In genomic region chr7:81769891-81770818, GRCh38 we compare ENCODE assay signal across 8 cellular contexts. TPM values are rescaled to one million over a fixed set of nuclear protein-coding genes. Genes with fewer than 3 reads are reported as not detected.
A peak's percentile ranks its signal among the peaks of the same experiment; 100 is the strongest.
DNase-seq lines count a peak whose midpoint lies in the region; ATAC-seq, FAIRE-seq and TF ChIP-seq lines count a peak whose summit lies in the region.

HGF (minus strand) TSS chr7:81770047; CDS start chr7:81769971, 76 bp downstream.

- CTCF ChIA-PET in H1 (lab: Charles Lee; ENCODE audit: partially characterized antibody): interaction anchor here (0.8 to 2.7 kb wide), 5 partner anchors 19 to 266 kb away, joined by 3 to 6 read pairs (median 3); no protein-coding TSS in a partner anchor

- no peak within 1 kb of the TSS for H2BK20ac ChIP-seq in H1 (ENCODE audit: low read length)

- peak; percentile 54 for DNase-seq in AG09319 (ENCODE audit: extremely low read depth, low read depth)
- DNase-seq in MM.1S: no peak
- DNase-seq in H1 (ENCODE audit: low read depth in 1 of 2, low spot score in 2 of 2): no peak
- DNase-seq in mucosa of gallbladder (ENCODE audit: low spot score): peak; percentile 37
- no peak for DNase-seq in T-helper 2 cell treated with Interferon-gamma antibody and Interleukin-4, amounts not matched to agents 5 μg/mL and 100 μg/mL, for 36 hours (ENCODE audit: low spot score)
- DNase-seq in COR-L47 (lab: John Stamatoyannopoulos, UW): no peak
- no peak for DNase-seq in NCI-H2107 treated with DMSO at 0.1 percent for 48 hours (lab: John Stamatoyannopoulos, UW; ENCODE audit: unreplicated experiment)

- H3K36me3 Mint-ChIP-seq in T-helper 2 cell treated with Interferon-gamma antibody and Interleukin-4, amounts not matched to agents 5 μg/mL and 100 μg/mL, for 36 hours (ENCODE audit: low read depth): no peaks in the 10 kb centered on the region

- ATAC-seq in GM19395 (IDR thresholded peaks at IDR 0.05; ENCODE audit: unreplicated experiment): no peak

- no peak within 1 kb of the TSS for H3K27ac Mint-ChIP-seq in T-helper 2 cell treated with Interferon-gamma antibody and Interleukin-4, amounts not matched to agents 5 μg/mL and 100 μg/mL, for 36 hours

- no peaks in the 10 kb centered on the region for H3F3A ChIP-seq in MM.1S (ENCODE audit: insufficient read depth, low read length)

- H3K9me3 Mint-ChIP-seq in T-helper 2 cell treated with Interferon-gamma antibody and Interleukin-4, amounts not matched to agents 5 μg/mL and 100 μg/mL, for 36 hours: no peaks in the 10 kb centered on the region

- no peak for FAIRE-seq in H1 (lab: Jason Lieb, UNC)

- H3K27me3 ChIP-seq in MM.1S (replicated peaks; ENCODE audit: insufficient read depth, low read length): no peaks in the 10 kb centered on the region
- no peaks in the 10 kb centered on the region for H3K27me3 ChIP-seq in H1 (replicated peaks in 1 of 4; ENCODE audit: control insufficient read depth in 3 of 4, extremely low read depth in 1 of 4, insufficient read depth in 3 of 4, low read length in 3 of 4)

- H2BK12ac ChIP-seq in H1 (ENCODE audit: low read depth, low read length): no peak within 1 kb of the TSS; the same call in 1 of the 2 replicates

- H3K56ac ChIP-seq in H1 (replicated peaks; ENCODE audit: insufficient read length, low read depth, low read length): no peak within 1 kb of the TSS

- WGBS in H1 (ENCODE audit: extremely low coverage in 1 of 2, insufficient coverage in 1 of 2, insufficient read length in 1 of 2, insufficient replicate concordance in 2 of 2, low coverage in 1 of 2, low lambda C conversion rate in 2 of 2, missing lambda C conversion rate in 1 of 2), 2 experiments: 57% methylated on average over 15 of the region's 16 CpGs; no CpG with 5 or more reads in 1 of the 2 experiments

- no peak within 1 kb of the TSS for H3K14ac ChIP-seq in H1 (ENCODE audit: insufficient read length)

- no peaks in the 10 kb centered on the region for H3K9me3 ChIP-seq in MM.1S (replicated peaks; ENCODE audit: insufficient read depth, low read length)
- no peaks in the 10 kb centered on the region for H3K9me3 ChIP-seq in H1 (ENCODE audit: insufficient read depth in 2 of 2, low read depth in 1 of 2, low read length in 1 of 2)

- H3K4ac ChIP-seq in H1 (replicated peaks; ENCODE audit: insufficient read length, low read depth, low read length): no peak within 1 kb of the TSS

- H3K4me1 Mint-ChIP-seq in T-helper 2 cell treated with Interferon-gamma antibody and Interleukin-4, amounts not matched to agents 5 μg/mL and 100 μg/mL, for 36 hours (ENCODE audit: low read depth): no peaks in the 10 kb centered on the region

- TF ChIP-seq CTCF in AG09319 (IDR thresholded peaks at IDR 0.05; ENCODE audit: low read depth, low read length) (peak; percentile 38), MM.1S (IDR thresholded peaks at IDR 0.05; ENCODE audit: low read length) (no peak), H1 (IDR thresholded peaks at IDR 0.05; ENCODE audit: control extremely low read depth in 1 of 3, insufficient read depth in 1 of 3, low read depth in 1 of 3, low read length in 3 of 3) (no peak)

- no peaks in the 10 kb centered on the region for H4K20me1 ChIP-seq in MM.1S (ENCODE audit: insufficient read depth, low read length)
- no peaks in the 10 kb centered on the region for H4K20me1 ChIP-seq in H1 (replicated peaks in 1 of 2; ENCODE audit: control insufficient read depth in 1 of 2, insufficient read depth in 2 of 2, low read length in 2 of 2)

- H3K4me1 ChIP-seq in MM.1S (ENCODE audit: low read length): no peaks in the 10 kb centered on the region
- peaks cover 0 to 11% (median 7%) of the 10 kb centered on the region in 4 experiments; a peak in 5 of 7 replicates for H3K4me1 ChIP-seq in H1 (replicated peaks in 1 of 4; ENCODE audit: control insufficient read depth in 3 of 4, insufficient read depth in 4 of 4, low read length in 3 of 4)

- H3K79me2 ChIP-seq in MM.1S (ENCODE audit: low read length) (no peaks in the 10 kb centered on the region), H1 (ENCODE audit: control insufficient read depth in 1 of 2, insufficient read depth in 2 of 2, low read length in 2 of 2) (no peaks in the 10 kb centered on the region)

- no peak within 1 kb of the TSS for H4K5ac ChIP-seq in H1 (ENCODE audit: insufficient read length, low read depth, low read length)

- H3K36me3 ChIP-seq in MM.1S (replicated peaks; ENCODE audit: insufficient read depth, low read length): no peaks in the 10 kb centered on the region
- no peaks in the 10 kb centered on the region for H3K36me3 ChIP-seq in H1 (ENCODE audit: control insufficient read depth in 2 of 4, insufficient read depth in 4 of 4, low read length in 3 of 4)

- H2BK120ac ChIP-seq in H1 (replicated peaks; ENCODE audit: low read depth, low read length): no peak within 1 kb of the TSS

- H3K4me2 ChIP-seq in MM.1S (ENCODE audit: low read depth, low read length) (peak within 1 kb of the TSS; percentile 14), H1 (ENCODE audit: insufficient read depth in 1 of 2, low read depth in 2 of 2, low read length in 2 of 2) (peak within 1 kb of the TSS; percentile 23 to 60; a peak in 3 of 4 replicates)

- no peak within 1 kb of the TSS for H4K91ac ChIP-seq in H1 (replicated peaks; ENCODE audit: insufficient read length, low read length)

- H3K9me2 ChIP-seq in MM.1S (replicated peaks; ENCODE audit: insufficient read depth, low read length): no peaks in the 10 kb centered on the region

- H2AFZ ChIP-seq in MM.1S (ENCODE audit: low read length) (no peak within 1 kb of the TSS), H1 (ENCODE audit: low read length) (0 out of 2 replicates have a peak within 1 kb of the TSS, but pooled peaks have one; percentile 81)

- H3K27ac ChIP-seq in MM.1S (ENCODE audit: low read length) (no peak within 1 kb of the TSS), H1 (ENCODE audit: low read depth, low read length) (no peak within 1 kb of the TSS)

- TF ChIP-seq RAD21 in H1 (IDR thresholded peaks at IDR 0.05 in 1 of 2, conservative IDR thresholded peaks at IDR 0.05 in 1 of 2; ENCODE audit: low read depth in 2 of 2, low read length in 2 of 2): 0 out of 4 replicates have a peak, but pooled peaks of 1 of the 2 experiments have one; percentile 6

- H2AK5ac ChIP-seq in H1 (ENCODE audit: low read depth, low read length): no peak within 1 kb of the TSS

- no peaks in the 10 kb centered on the region for H3K27me3 Mint-ChIP-seq in T-helper 2 cell treated with Interferon-gamma antibody and Interleukin-4, amounts not matched to agents 5 μg/mL and 100 μg/mL, for 36 hours (ENCODE audit: low read depth)

- H3K23me2 ChIP-seq in H1 (ENCODE audit: low read depth, low read length): no peaks in the 10 kb centered on the region

- no peaks in the 10 kb centered on the region for H3K79me1 ChIP-seq in H1 (ENCODE audit: low read depth, low read length)

- no peak within 1 kb of the TSS for H2BK15ac ChIP-seq in H1 (ENCODE audit: low read length)

- H3K23ac ChIP-seq in H1 (ENCODE audit: insufficient read length): no peak within 1 kb of the TSS

- no peak within 1 kb of the TSS for H4K8ac ChIP-seq in H1 (ENCODE audit: extremely low read depth, insufficient read depth, low read length)

- no peak for TF ChIP-seq POLR2A in H1 (IDR thresholded peaks at IDR 0.05; ENCODE audit: control extremely low read depth in 1 of 2, low read depth in 2 of 2, low read length in 2 of 2)

- 0 out of 2 replicates have a peak within 1 kb of the TSS, but pooled peaks have one; percentile 1 for H3K4me3 ChIP-seq in MM.1S (ENCODE audit: low read length)
- 0 out of 8 replicates have a peak within 1 kb of the TSS, but pooled peaks of 1 of the 4 experiments have one; percentile 1 for H3K4me3 ChIP-seq in H1 (ENCODE audit: extremely low read depth in 1 of 4, insufficient read depth in 2 of 4, low read depth in 3 of 4, low read length in 4 of 4)

- H3K18ac ChIP-seq in H1 (ENCODE audit: extremely low read depth, low read length): no peak within 1 kb of the TSS; the same call in 1 of the 2 replicates

- H3K4me3 Mint-ChIP-seq in T-helper 2 cell treated with Interferon-gamma antibody and Interleukin-4, amounts not matched to agents 5 μg/mL and 100 μg/mL, for 36 hours: no peak within 1 kb of the TSS

- POLR2A ChIA-PET in H1 (lab: Charles Lee; ENCODE audit: partially characterized antibody): interaction anchor here (1.1 kb wide), 1 partner anchor 19 kb away, joined by 3 read pairs; no protein-coding TSS in a partner anchor

- H2BK5ac ChIP-seq in H1 (ENCODE audit: low read depth, low read length): no peak within 1 kb of the TSS

- H3K9ac ChIP-seq in MM.1S (ENCODE audit: low read length): no peak within 1 kb of the TSS
- no peak within 1 kb of the TSS for H3K9ac ChIP-seq in H1 (replicated peaks in 1 of 4; ENCODE audit: extremely low read depth in 1 of 4, low read depth in 3 of 4, low read length in 3 of 4)

- no peak for TF ChIP-seq EP300 in H1 (IDR thresholded peaks at IDR 0.05; ENCODE audit: borderline replicate concordance in 1 of 2, low read depth in 2 of 2, low read length in 2 of 2)

TF ChIP-seq in H1, 55 proteins besides CTCF, POLR2A, EP300 and RAD21 (continues in another document):
- TF ChIP-seq USF2 (IDR thresholded peaks at IDR 0.05; ENCODE audit: low read length) (no peak), NRF1 (IDR thresholded peaks at IDR 0.05; ENCODE audit: low read depth, low read length) (no peak), SIRT6 (IDR thresholded peaks at IDR 0.05; ENCODE audit: low read length) (no peak), MAFK (IDR thresholded peaks at IDR 0.05; ENCODE audit: low read depth, low read length) (no peak)

RNA-seq across cellular contexts. Expression of gene HGF, which starts in this region (rescaled TPM):
- 0.15 and 0.60 TPM in 2 replicates for total RNA-seq in H1 (2021; fragmentation: NEBNext Ultra II Directional; extraction: Animal tissue kit (Norgen Biotek cat#: 25700))
- polyA plus RNA-seq in H1 (2011; rRNA removed): 0.05 TPM in 2 replicates
- 0.01 TPM for polyA plus RNA-seq in H1 (2011; cell fraction: cytosol; rRNA removed)
- polyA plus RNA-seq in H1 (2011; cell fraction: nucleus; rRNA removed): 0.09 TPM
- polyA plus RNA-seq in H1 (2012, experiment 1 of 2): 0.08 to 0.19 TPM (median 0.13 TPM) in 4 replicates
- not detected for polyA plus RNA-seq in H1 (2012, experiment 2 of 2)
- polyA plus RNA-seq in H1 (2013, experiment 1 of 2): 0.06 TPM
- polyA plus RNA-seq in H1 (2013, experiment 2 of 2): 0.13 TPM
- polyA minus RNA-seq in H1 (2011; rRNA and poly(A)+ RNA removed): 0.10 and 0.16 TPM in 2 replicates
- polyA minus RNA-seq in H1 (2011; cell fraction: cytosol; rRNA and poly(A)+ RNA removed): not detected
- polyA minus RNA-seq in H1 (2011; cell fraction: nucleus; rRNA and poly(A)+ RNA removed): 0.60 TPM
- total RNA-seq in mucosa of gallbladder: 8.0 TPM

Comparison
In these comparisons a context has a peak if more than half of its experiments do, and no peak if none do; other contexts are left out.
1. DNase-seq: peak in AG09319 (single experiment) and mucosa of gallbladder (single experiment); none in MM.1S (single experiment), H1 (0 of 2), T-helper 2 cell treated with Interferon-gamma antibody and Interleukin-4, amounts not matched to agents 5 μg/mL and 100 μg/mL, for 36 hours (single experiment), COR-L47 (single experiment) and NCI-H2107 treated with DMSO at 0.1 percent for 48 hours (single experiment).